ENCODE assay signal across 2 cellular contexts in the genomic region with DNA sequence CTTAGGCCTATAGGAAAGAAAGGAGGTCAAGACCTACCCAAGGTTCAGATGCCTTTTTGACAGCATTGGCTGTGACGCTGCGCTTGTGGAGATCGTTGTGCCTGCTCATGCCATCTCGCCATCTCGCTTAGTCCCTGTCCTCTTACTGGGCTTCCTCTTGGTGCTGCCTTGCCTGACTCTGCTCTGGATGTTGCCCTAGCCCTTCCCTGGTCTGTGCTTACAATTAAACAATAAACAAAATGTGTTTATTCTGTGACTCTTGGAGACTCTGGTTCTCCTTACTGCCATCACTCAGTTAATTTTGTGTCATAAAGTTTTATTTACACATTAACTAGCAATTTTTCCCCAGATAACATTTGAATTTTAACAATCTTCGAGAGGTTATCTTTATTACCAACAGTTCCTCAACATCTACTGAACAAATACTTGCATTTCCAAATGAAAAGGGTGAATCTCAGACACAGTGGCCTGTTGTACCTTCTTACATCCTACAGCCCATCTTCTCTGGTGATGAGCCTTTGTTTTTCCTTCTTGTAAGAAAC.
TF ChIP-seq lines count a peak whose summit lies in the region.

No MANE protein-coding gene starts in this region.

TF ChIP-seq in HEK293, 187 proteins besides CTCF, POLR2A, EP300 and RAD21:
- peak; percentile 75 for TF ChIP-seq PRDM6 (tag by site-specific recombination; IDR thresholded peaks at IDR 0.05)
- 0 out of 2 replicates have a peak, but pooled peaks have one; percentile 56 for TF ChIP-seq ZNF600 (tag by site-specific recombination; IDR thresholded peaks at IDR 0.05)
- no peak for TF ChIP-seq ZNF677 (tag by site-specific recombination; IDR thresholded peaks at IDR 0.05)
- no peak for TF ChIP-seq ZBTB8A (tag by site-specific recombination; IDR thresholded peaks at IDR 0.05)

TF ChIP-seq in K562, 482 proteins besides CTCF, POLR2A, EP300 and RAD21:
- peak; percentile 51; the same call in 1 of the 2 replicates for TF ChIP-seq ZBTB40 (IDR thresholded peaks at IDR 0.05)
- no peak for TF ChIP-seq ZBTB40 (CRISPR knock-in tag; IDR thresholded peaks at IDR 0.05)
- TF ChIP-seq, protein P1, sequence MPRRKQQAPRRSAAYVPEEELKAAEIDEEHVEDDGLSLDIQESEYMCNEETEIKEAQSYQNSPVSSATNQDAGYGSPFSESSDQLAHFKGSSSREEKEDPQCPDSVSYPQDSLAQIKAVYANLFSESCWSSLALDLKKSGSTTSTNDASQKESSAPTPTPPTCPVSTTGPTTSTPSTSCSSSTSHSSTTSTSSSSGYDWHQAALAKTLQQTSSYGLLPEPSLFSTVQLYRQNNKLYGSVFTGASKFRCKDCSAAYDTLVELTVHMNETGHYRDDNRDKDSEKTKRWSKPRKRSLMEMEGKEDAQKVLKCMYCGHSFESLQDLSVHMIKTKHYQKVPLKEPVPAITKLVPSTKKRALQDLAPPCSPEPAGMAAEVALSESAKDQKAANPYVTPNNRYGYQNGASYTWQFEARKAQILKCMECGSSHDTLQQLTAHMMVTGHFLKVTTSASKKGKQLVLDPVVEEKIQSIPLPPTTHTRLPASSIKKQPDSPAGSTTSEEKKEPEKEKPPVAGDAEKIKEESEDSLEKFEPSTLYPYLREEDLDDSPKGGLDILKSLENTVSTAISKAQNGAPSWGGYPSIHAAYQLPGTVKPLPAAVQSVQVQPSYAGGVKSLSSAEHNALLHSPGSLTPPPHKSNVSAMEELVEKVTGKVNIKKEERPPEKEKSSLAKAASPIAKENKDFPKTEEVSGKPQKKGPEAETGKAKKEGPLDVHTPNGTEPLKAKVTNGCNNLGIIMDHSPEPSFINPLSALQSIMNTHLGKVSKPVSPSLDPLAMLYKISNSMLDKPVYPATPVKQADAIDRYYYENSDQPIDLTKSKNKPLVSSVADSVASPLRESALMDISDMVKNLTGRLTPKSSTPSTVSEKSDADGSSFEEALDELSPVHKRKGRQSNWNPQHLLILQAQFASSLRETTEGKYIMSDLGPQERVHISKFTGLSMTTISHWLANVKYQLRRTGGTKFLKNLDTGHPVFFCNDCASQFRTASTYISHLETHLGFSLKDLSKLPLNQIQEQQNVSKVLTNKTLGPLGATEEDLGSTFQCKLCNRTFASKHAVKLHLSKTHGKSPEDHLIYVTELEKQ (CRISPR knock-in tag; IDR thresholded peaks at IDR 0.05) = no peak
